Comparison of ENCODE assay signal across 1 cellular context in the genomic region with DNA sequence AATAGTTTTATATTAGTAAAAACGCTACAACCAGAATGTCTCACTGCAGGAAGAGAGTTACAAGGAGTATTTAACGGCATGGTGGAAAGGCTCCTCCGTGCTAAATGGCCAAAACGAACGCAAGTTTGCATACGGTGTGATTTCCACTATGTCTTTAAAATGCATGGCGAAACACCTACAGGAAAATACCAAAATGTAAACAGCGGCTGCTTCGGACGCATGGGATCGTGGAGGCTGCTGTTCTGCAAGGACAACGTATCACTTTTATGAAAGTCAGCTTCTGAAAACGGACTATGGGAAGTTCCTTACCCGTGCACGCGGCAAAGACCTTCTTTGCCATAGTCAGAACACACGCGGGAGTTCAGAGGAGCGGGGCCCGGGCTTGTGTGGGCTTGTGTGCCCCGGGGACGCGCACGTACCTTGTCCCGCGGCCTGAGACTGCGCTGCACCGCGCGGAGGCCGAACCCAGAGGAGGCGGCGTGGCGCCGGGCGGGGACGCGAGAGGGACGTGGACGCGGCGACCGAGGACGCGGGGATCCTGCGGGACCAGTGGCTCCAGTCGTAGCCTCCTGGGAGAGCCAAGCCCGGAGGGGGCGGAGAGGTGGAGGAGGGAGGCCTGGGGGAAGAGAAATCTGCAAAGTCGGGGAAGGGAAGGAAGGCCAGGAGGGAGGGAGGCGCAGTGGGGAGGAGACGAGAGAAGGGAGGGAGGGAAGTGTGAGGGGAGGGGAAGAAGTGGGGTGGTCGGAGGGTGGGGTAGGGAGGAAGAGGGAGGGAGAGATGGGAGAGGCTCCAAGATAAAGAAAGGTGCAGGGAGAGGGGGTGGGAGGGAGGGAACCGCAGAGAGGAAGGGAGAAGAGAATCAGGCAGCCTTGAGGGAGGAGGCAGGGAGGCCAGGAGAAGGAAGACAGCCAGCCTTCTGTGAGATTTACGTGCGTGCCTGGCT.
TF ChIP-seq lines count a peak whose summit lies in the region.

TSS of gene CMBL (minus strand) at position 697 of the 943 bp plus-strand sequence. CDS start 17,140 bp downstream, outside the sequence.

TF ChIP-seq in HepG2, 621 proteins besides CTCF, POLR2A, EP300 and RAD21 (continued from another document and continues in another):
- TF ChIP-seq FUBP1 (CRISPR knock-in tag; IDR thresholded peaks at IDR 0.05; ENCODE audit: borderline replicate concordance) (no peak), ZBTB14 (CRISPR knock-in tag; IDR thresholded peaks at IDR 0.05) (peak; percentile 94), ZNF253 (CRISPR knock-in tag; IDR thresholded peaks at IDR 0.05; ENCODE audit: borderline replicate concordance) (no peak), SYNCRIP (IDR thresholded peaks at IDR 0.05; ENCODE audit: insufficient read depth, low read depth, low read length) (no peak), SRY (CRISPR knock-in tag; IDR thresholded peaks at IDR 0.05) (no peak), NPAS2 (CRISPR knock-in tag; IDR thresholded peaks at IDR 0.05; ENCODE audit: borderline replicate concordance) (no peak), ZNF446 (CRISPR knock-in tag; IDR thresholded peaks at IDR 0.05) (no peak), ZNF460 (CRISPR knock-in tag; IDR thresholded peaks at IDR 0.05; ENCODE audit: borderline replicate concordance) (peak; percentile 15; the same call in 1 of the 2 replicates), FLYWCH1 (CRISPR knock-in tag; IDR thresholded peaks at IDR 0.05) (no peak), ZNF124 (CRISPR knock-in tag; IDR thresholded peaks at IDR 0.05) (0 out of 2 replicates have a peak, but pooled peaks have one; percentile 51), ATRX (CRISPR knock-in tag; IDR thresholded peaks at IDR 0.05; ENCODE audit: borderline replicate concordance) (no peak), ZNF543 (CRISPR knock-in tag; IDR thresholded peaks at IDR 0.05) (peak; percentile 71; the same call in 1 of the 2 replicates), ZNF75D (CRISPR knock-in tag; IDR thresholded peaks at IDR 0.05; ENCODE audit: borderline replicate concordance) (no peak), ZBTB26 (CRISPR knock-in tag; IDR thresholded peaks at IDR 0.05; ENCODE audit: borderline replicate concordance) (0 out of 2 replicates have a peak, but pooled peaks have one; percentile 32), KAT8 (CRISPR knock-in tag; IDR thresholded peaks at IDR 0.05) (peak; percentile 33; the same call in 1 of the 2 replicates), RAD51 (IDR thresholded peaks at IDR 0.05; ENCODE audit: borderline replicate concordance) (no peak), ZBTB8A (CRISPR knock-in tag; IDR thresholded peaks at IDR 0.05; ENCODE audit: borderline replicate concordance, low read depth) (no peak), ZNF605 (CRISPR knock-in tag; IDR thresholded peaks at IDR 0.05) (peak; percentile 53; the same call in 1 of the 2 replicates), SKI (IDR thresholded peaks at IDR 0.05; ENCODE audit: partially characterized antibody) (no peak), TEAD2 (CRISPR knock-in tag; IDR thresholded peaks at IDR 0.05) (no peak), ZNF891 (CRISPR knock-in tag; IDR thresholded peaks at IDR 0.05) (no peak), ZNF615 (CRISPR knock-in tag; IDR thresholded peaks at IDR 0.05; ENCODE audit: borderline replicate concordance) (no peak), TAF15 (IDR thresholded peaks at IDR 0.05; ENCODE audit: low read depth, low read length, poor library complexity, severe bottlenecking) (no peak), ZNF407 (CRISPR knock-in tag; IDR thresholded peaks at IDR 0.05; ENCODE audit: not compliant biosample characterization) (no peak)
- TF ChIP-seq, protein P1, sequence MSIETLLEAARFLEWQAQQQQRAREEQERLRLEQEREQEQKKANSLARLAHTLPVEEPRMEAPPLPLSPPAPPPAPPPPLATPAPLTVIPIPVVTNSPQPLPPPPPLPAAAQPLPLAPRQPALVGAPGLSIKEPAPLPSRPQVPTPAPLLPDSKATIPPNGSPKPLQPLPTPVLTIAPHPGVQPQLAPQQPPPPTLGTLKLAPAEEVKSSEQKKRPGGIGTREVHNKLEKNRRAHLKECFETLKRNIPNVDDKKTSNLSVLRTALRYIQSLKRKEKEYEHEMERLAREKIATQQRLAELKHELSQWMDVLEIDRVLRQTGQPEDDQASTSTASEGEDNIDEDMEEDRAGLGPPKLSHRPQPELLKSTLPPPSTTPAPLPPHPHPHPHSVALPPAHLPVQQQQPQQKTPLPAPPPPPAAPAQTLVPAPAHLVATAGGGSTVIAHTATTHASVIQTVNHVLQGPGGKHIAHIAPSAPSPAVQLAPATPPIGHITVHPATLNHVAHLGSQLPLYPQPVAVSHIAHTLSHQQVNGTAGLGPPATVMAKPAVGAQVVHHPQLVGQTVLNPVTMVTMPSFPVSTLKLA (IDR thresholded peaks at IDR 0.05) = no peak
- TF ChIP-seq, protein P2, sequence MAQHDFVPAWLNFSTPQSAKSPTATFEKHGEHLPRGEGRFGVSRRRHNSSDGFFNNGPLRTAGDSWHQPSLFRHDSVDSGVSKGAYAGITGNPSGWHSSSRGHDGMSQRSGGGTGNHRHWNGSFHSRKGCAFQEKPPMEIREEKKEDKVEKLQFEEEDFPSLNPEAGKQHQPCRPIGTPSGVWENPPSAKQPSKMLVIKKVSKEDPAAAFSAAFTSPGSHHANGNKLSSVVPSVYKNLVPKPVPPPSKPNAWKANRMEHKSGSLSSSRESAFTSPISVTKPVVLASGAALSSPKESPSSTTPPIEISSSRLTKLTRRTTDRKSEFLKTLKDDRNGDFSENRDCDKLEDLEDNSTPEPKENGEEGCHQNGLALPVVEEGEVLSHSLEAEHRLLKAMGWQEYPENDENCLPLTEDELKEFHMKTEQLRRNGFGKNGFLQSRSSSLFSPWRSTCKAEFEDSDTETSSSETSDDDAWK (CRISPR knock-in tag; IDR thresholded peaks at IDR 0.05) = no peak
- TF ChIP-seq, protein P3, sequence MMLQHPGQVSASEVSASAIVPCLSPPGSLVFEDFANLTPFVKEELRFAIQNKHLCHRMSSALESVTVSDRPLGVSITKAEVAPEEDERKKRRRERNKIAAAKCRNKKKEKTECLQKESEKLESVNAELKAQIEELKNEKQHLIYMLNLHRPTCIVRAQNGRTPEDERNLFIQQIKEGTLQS (CRISPR knock-in tag; IDR thresholded peaks at IDR 0.05) = no peak
- TF ChIP-seq, protein P4, sequence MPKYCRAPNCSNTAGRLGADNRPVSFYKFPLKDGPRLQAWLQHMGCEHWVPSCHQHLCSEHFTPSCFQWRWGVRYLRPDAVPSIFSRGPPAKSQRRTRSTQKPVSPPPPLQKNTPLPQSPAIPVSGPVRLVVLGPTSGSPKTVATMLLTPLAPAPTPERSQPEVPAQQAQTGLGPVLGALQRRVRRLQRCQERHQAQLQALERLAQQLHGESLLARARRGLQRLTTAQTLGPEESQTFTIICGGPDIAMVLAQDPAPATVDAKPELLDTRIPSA (CRISPR knock-in tag; IDR thresholded peaks at IDR 0.05; ENCODE audit: borderline replicate concordance) = 0 out of 2 replicates have a peak, but pooled peaks have one; percentile 27
- TF ChIP-seq, protein P5, sequence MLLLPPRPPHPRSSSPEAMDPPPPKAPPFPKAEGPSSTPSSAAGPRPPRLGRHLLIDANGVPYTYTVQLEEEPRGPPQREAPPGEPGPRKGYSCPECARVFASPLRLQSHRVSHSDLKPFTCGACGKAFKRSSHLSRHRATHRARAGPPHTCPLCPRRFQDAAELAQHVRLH (CRISPR knock-in tag; IDR thresholded peaks at IDR 0.05; ENCODE audit: borderline replicate concordance, low read depth) = no peak; the same call in 1 of the 2 replicates
- TF ChIP-seq, protein P6, sequence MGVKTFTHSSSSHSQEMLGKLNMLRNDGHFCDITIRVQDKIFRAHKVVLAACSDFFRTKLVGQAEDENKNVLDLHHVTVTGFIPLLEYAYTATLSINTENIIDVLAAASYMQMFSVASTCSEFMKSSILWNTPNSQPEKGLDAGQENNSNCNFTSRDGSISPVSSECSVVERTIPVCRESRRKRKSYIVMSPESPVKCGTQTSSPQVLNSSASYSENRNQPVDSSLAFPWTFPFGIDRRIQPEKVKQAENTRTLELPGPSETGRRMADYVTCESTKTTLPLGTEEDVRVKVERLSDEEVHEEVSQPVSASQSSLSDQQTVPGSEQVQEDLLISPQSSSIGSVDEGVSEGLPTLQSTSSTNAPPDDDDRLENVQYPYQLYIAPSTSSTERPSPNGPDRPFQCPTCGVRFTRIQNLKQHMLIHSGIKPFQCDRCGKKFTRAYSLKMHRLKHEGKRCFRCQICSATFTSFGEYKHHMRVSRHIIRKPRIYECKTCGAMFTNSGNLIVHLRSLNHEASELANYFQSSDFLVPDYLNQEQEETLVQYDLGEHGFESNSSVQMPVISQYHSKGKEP (CRISPR knock-in tag; IDR thresholded peaks at IDR 0.05) = no peak
